13 cellular contexts compared by ENCODE assay signal in genomic region chr5:173802670-173803165, GRCh38.
DNase-seq lines count a peak whose midpoint lies in the region; TF ChIP-seq lines count a peak whose summit lies in the region.
"Had no signal": no experiment of that assay in that cellular context is flagged by ENCODE, and none has a peak within 500 bp of the region (broad histone marks: within the 10 kb centered on the region; RNA-seq: fewer than 3 reads in every experiment).

No MANE protein-coding gene starts in this region.

- no peaks in the 10 kb centered on the region for H3K36me3 ChIP-seq in PC-9 (ENCODE audit: low read depth)
- no peaks in the 10 kb centered on the region for H3K36me3 ChIP-seq in osteoblast (ENCODE audit: insufficient read depth, low read length)
- H3K36me3 ChIP-seq in brain microvascular endothelial cell (replicated peaks) = no peaks in the 10 kb centered on the region

- no peaks in the 10 kb centered on the region for H3K79me2 ChIP-seq in PC-9 (ENCODE audit: low read depth)
- H3K79me2 ChIP-seq in osteoblast (ENCODE audit: insufficient read depth, low read length) = no peaks in the 10 kb centered on the region

- in situ Hi-C loops in brain microvascular endothelial cell (cut with HindIII; ENCODE audit: low pct_ligation_motif_present, low sequenced_read_pairs) = no loop called here

- BruUV-seq in PC-9 (replicated peaks; lab: Mats Ljungman, UMichigan) = no TSS peak

- H3K4me1 ChIP-seq in PC-9 (replicated peaks; ENCODE audit: insufficient read depth) (peaks cover 19% of the 10 kb centered on the region), osteoblast (ENCODE audit: insufficient read depth, low read length) (no peaks in the 10 kb centered on the region)

- no peaks in the 10 kb centered on the region for H3K9me2 ChIP-seq in PC-9 (ENCODE audit: insufficient read depth)

- no peak overlapping the region for H2AFZ ChIP-seq in PC-9
- peak overlapping the region; percentile 45 for H2AFZ ChIP-seq in osteoblast (ENCODE audit: low read length)
- H2AFZ ChIP-seq: parathyroid adenoma had no signal

- H3K4me3 ChIP-seq in PC-9 (no peak overlapping the region), fibroblast of villous mesenchyme (ENCODE audit: low read depth, low read length) (no peak overlapping the region), osteoblast (ENCODE audit: insufficient read depth, low read length) (no peak overlapping the region), brain microvascular endothelial cell (ENCODE audit: low read depth, low read length) (no peak overlapping the region)

- CTCF ChIA-PET in PC-9 (lab: Charles Lee) = interaction anchor here (0.6 to 1.1 kb wide), 2 partner anchors 123 to 124 kb away, joined by 5 to 6 read pairs; no protein-coding TSS in a partner anchor

- H4K20me1 ChIP-seq in PC-9 (ENCODE audit: insufficient read depth) (no peaks in the 10 kb centered on the region), osteoblast (ENCODE audit: insufficient read depth, low read length) (no peaks in the 10 kb centered on the region)

- intact Hi-C loops in PC-9 (cut with micrococcal nuclease; ENCODE audit: unreplicated experiment) (loop anchor here (2.0 kb wide), 1 partner anchor 20 kb away; no protein-coding TSS in a partner anchor), posterior vena cava (cut with DNase I) (no loop called here)

- DNase-seq in GF-D8 (lab: John Stamatoyannopoulos, UW) (peak; percentile 87), PC-9 (peak; percentile 63 to 86), fibroblast of villous mesenchyme (ENCODE audit: low read depth) (peak; percentile 66), osteoblast (ENCODE audit: insufficient read length, low spot score, missing footprints) (no peak), superior temporal gyrus (ENCODE audit: extremely low spot score) (no peak), posterior vena cava (ENCODE audit: low spot score) (no peak), brain microvascular endothelial cell (no peak)
- no peak for DNase-seq in stimulated activated naive CD4-positive, alpha-beta T cell (lab: John Stamatoyannopoulos, UW)
- DNase-seq: activated CD4-positive, alpha-beta T cell treated with anti-CD3 and anti-CD28 coated beads for 1 hour; activated naive CD4-positive, alpha-beta T cell treated with anti-CD3 and anti-CD28 coated beads for 36 hours; NCI-H1417 treated with DMSO at 0.1 percent for 48 hours had no signal

- H3K27ac ChIP-seq in PC-9 (0 out of 2 replicates have a peak overlapping the region, but pooled peaks have one; percentile 3), osteoblast (ENCODE audit: low read depth, low read length) (no peak overlapping the region), brain microvascular endothelial cell (no peak overlapping the region)
- H3K27ac ChIP-seq: C4-2B, parathyroid adenoma had no signal

- no peaks in the 10 kb centered on the region for H3F3A ChIP-seq in PC-9 (ENCODE audit: insufficient read depth, low read depth)

- H3K4me2 ChIP-seq in PC-9 = peak overlapping the region; percentile 29; the same call in 1 of the 2 replicates
- H3K4me2 ChIP-seq in osteoblast (ENCODE audit: insufficient read depth, low read length) = no peak overlapping the region

- H3K9me3 ChIP-seq in PC-9 (ENCODE audit: insufficient read depth, low read depth) = 0 out of 2 replicates have a peak, but pooled peaks cover 4% of the 10 kb centered on the region
- H3K9me3 ChIP-seq in osteoblast (ENCODE audit: low read depth, low read length) = no peaks in the 10 kb centered on the region

- POLR2A ChIA-PET in PC-9 (lab: Charles Lee; ENCODE audit: unreplicated experiment) = interaction anchor here (0.7 kb wide), 1 partner anchor 898 kb away, joined by 4 read pairs; no protein-coding TSS in a partner anchor

- H3K27me3 ChIP-seq in PC-9 (ENCODE audit: insufficient read depth, low read depth) (no peaks in the 10 kb centered on the region), osteoblast (ENCODE audit: insufficient read depth, low read length) (no peaks in the 10 kb centered on the region), brain microvascular endothelial cell (replicated peaks) (no peaks in the 10 kb centered on the region)

- no peak for TF ChIP-seq CTCF in PC-9 (conservative IDR thresholded peaks at IDR 0.05)
- no peak for TF ChIP-seq CTCF in fibroblast of villous mesenchyme (IDR thresholded peaks at IDR 0.05; ENCODE audit: insufficient read depth, low read depth, low read length)
- no peak for TF ChIP-seq CTCF in osteoblast (IDR thresholded peaks at IDR 0.05; ENCODE audit: extremely low read depth, low read depth, low read length)
- no peak for TF ChIP-seq CTCF in brain microvascular endothelial cell (IDR thresholded peaks at IDR 0.05; ENCODE audit: low read depth, low read length, missing control alignments)

Comparison
In these comparisons a context has a peak if more than half of its experiments do, and no peak if none do; other contexts are left out.
1. DNase-seq: peak in GF-D8 (single experiment), PC-9 (2 of 2) and fibroblast of villous mesenchyme (single experiment); none in osteoblast (single experiment), superior temporal gyrus (single experiment), posterior vena cava (single experiment), brain microvascular endothelial cell (single experiment) and stimulated activated naive CD4-positive, alpha-beta T cell (0 of 6).